ENCODE assay signal across 14 cellular contexts in the genomic region with DNA sequence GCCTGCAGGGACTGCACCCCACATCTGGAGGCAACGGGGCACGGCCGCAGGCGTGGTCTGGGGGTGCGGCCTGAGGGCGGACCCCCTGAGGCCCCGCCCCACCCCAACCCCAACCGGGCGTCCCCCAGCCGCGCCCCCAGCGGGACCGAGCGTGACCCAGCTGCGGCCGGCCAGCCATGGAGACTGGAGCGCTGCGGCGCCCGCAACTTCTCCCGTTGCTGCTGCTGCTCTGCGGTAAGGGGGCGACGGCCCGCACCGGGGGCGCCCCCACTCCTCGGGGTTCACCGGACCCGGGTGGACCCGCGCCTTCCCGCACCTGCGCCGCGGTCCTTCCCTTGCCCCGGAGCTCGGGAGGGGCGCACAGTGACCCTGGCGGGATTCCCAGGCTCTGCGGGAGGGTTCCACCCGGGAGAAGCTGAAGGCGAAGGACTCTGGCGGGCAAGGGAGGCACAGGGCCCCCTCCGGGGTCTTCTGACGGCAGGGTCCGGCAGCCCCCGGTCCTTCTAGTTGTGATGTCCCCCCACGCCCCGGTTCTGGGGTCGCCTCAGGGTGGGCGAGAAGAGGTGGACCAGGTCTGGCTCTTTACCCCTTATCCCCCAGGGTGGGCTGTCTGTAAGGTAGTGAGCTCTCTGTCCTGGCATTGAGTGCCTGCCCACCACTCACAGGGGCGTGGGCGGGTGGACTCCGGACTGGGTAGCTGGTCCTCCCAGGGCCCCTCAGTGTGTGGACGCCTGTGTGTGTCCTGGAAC. TPM values are rescaled to one million over a fixed set of nuclear protein-coding genes. Genes with fewer than 3 reads are reported as not detected.
DNase-seq lines count a peak whose midpoint lies in the region; ATAC-seq and TF ChIP-seq lines count a peak whose summit lies in the region.
"Had no signal": no experiment of that assay in that cellular context is flagged by ENCODE, and none has a peak within 500 bp of the region (broad histone marks: within the 10 kb centered on the region; RNA-seq: fewer than 3 reads in every experiment).

A gene with protein sequence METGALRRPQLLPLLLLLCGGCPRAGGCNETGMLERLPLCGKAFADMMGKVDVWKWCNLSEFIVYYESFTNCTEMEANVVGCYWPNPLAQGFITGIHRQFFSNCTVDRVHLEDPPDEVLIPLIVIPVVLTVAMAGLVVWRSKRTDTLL (plus strand): TSS at position 139 of the 749 bp plus-strand sequence. CDS start 38 bp downstream, at position 177.

- no peaks in the 10 kb centered on the region for H3K36me3 ChIP-seq in GM23338 (ENCODE audit: insufficient read depth)
- H3K36me3 ChIP-seq in skeletal muscle tissue (ENCODE audit: control insufficient read depth in 3 of 3, insufficient read depth in 3 of 3, low read length in 3 of 3), result no peaks in the 10 kb centered on the region
- H3K36me3 ChIP-seq: brain microvascular endothelial cell had no signal

- no peak within 1 kb of the TSS for H3K27ac ChIP-seq in GM23338 (ENCODE audit: low read depth)
- peak within 1 kb of the TSS in 1 of 2 donors; percentile 62 for H3K27ac ChIP-seq in coronary artery
- peak within 1 kb of the TSS; percentile 60 for H3K27ac ChIP-seq in skeletal muscle tissue (ENCODE audit: low read depth, low read length)
- H3K27ac ChIP-seq: brain microvascular endothelial cell had no signal

- H3K27me3 Mint-ChIP-seq in GM23338 (ENCODE audit: insufficient read depth, low read depth, poor library complexity), result peaks cover 32% of the 10 kb centered on the region

- H3K9me3 Mint-ChIP-seq in GM23338, result 0 out of 3 replicates have a peak, but pooled peaks cover 2% of the 10 kb centered on the region

- H3K9me2 ChIP-seq in GM23338 (ENCODE audit: insufficient read depth), result 0 out of 2 replicates have a peak, but pooled peaks cover 3% of the 10 kb centered on the region

- peak within 1 kb of the TSS; percentile 43 to 65 (median 45) for H3K9ac ChIP-seq in skeletal muscle tissue (ENCODE audit: low read depth in 1 of 3, low read length in 3 of 3)

- peak within 1 kb of the TSS; percentile 96 for H2AFZ ChIP-seq in GM23338

- H3K27me3 ChIP-seq in GM23338 (ENCODE audit: insufficient read depth), result peaks cover 14% of the 10 kb centered on the region
- peaks cover 13 to 18% (median 18%) of the 10 kb centered on the region in 3 donors for H3K27me3 ChIP-seq in skeletal muscle tissue (ENCODE audit: control insufficient read depth in 3 of 3, insufficient read depth in 3 of 3, low read length in 3 of 3)

- H3K4me1 ChIP-seq in GM23338 (ENCODE audit: insufficient read depth) (peaks cover 3% of the 10 kb centered on the region; the same call in 1 of the 2 replicates), skeletal muscle tissue (ENCODE audit: control insufficient read depth in 3 of 3, insufficient read depth in 3 of 3, low read length in 3 of 3) (peaks cover 0 to 3% (median 0%) of the 10 kb centered on the region in 3 donors)

- TF ChIP-seq CTCF in GM23338 (conservative IDR thresholded peaks at IDR 0.05; ENCODE audit: low read depth in 2 of 2), result no peak
- no peak for TF ChIP-seq CTCF in coronary artery (IDR thresholded peaks at IDR 0.05)

- H3K4me2 ChIP-seq in GM23338, result peak within 1 kb of the TSS; percentile 84

- peak; percentile 79 for ATAC-seq in GM23338
- ATAC-seq: activated CD8-positive, alpha-beta T cell treated with anti-CD3 and anti-CD28 coated beads, Interleukin-2, amount 10 ng/mL, durations not matched to agents 7 days and 5 days had no signal

- H3F3A ChIP-seq in GM23338 (replicated peaks; ENCODE audit: low read depth), result no peaks in the 10 kb centered on the region

- H3K9me3 ChIP-seq in skeletal muscle tissue (ENCODE audit: control insufficient read depth in 3 of 3, low read length in 3 of 3), result no peaks in the 10 kb centered on the region

- peaks cover 11% of the 10 kb centered on the region for H3K4me1 Mint-ChIP-seq in GM23338

- DNase-seq in GM23338 (ENCODE audit: low spot score) (peak; percentile 72), coronary artery (ENCODE audit: low spot score) (peak; percentile 59), iPS-NIHi7 (ENCODE audit: extremely low spot score) (peak; percentile 40), NCI-H1105 treated with DMSO at 0.1 percent for 48 hours (lab: John Stamatoyannopoulos, UW) (no peak), pons (ENCODE audit: low spot score) (no peak)
- DNase-seq in central memory CD4-positive, alpha-beta T cell, result no peak
- DNase-seq in activated CD8-positive, alpha-beta memory T cell treated with anti-CD3 and anti-CD28 coated beads, Interleukin-2, amount 50 U/mL, for 4 hours, result no peak
- DNase-seq: activated CD8-positive, alpha-beta T cell treated with anti-CD3 and anti-CD28 coated beads, Interleukin-2, amount 10 ng/mL, durations not matched to agents 7 days and 5 days; brain microvascular endothelial cell; DMS53; foreskin melanocyte; NCI-H2081 treated with DMSO at 0.1 percent for 48 hours; SW 1271 had no signal

- H4K20me1 ChIP-seq in GM23338 (replicated peaks; ENCODE audit: insufficient read depth), result no peaks in the 10 kb centered on the region

- H3K4me3 ChIP-seq in GM23338 (peak within 1 kb of the TSS; percentile 72), coronary artery (peak within 1 kb of the TSS; percentile 66), skeletal muscle tissue (ENCODE audit: low read length in 3 of 3) (peak within 1 kb of the TSS; percentile 27 to 52 (median 41))

- no peaks in the 10 kb centered on the region for H3K36me3 Mint-ChIP-seq in GM23338 (ENCODE audit: low read depth)

- peak within 1 kb of the TSS; percentile 80 for H3K4me3 Mint-ChIP-seq in GM23338
- H3K4me3 Mint-ChIP-seq: activated CD8-positive, alpha-beta T cell treated with anti-CD3 and anti-CD28 coated beads, Interleukin-2, amount 10 ng/mL, durations not matched to agents 7 days and 5 days had no signal

- H3K79me2 ChIP-seq in GM23338 (replicated peaks; ENCODE audit: insufficient read depth), result no peaks in the 10 kb centered on the region

- H3K27ac Mint-ChIP-seq in GM23338, result no peak within 1 kb of the TSS
- H3K27ac Mint-ChIP-seq: activated CD8-positive, alpha-beta T cell treated with anti-CD3 and anti-CD28 coated beads, Interleukin-2, amount 10 ng/mL, durations not matched to agents 7 days and 5 days had no signal

TF ChIP-seq in GM23338, 12 proteins besides CTCF, POLR2A, EP300 and RAD21:
- TF ChIP-seq EZH2phosphoT487 (IDR thresholded peaks at IDR 0.05; ENCODE audit: unreplicated experiment), result no peak
- TF ChIP-seq, protein P1, sequence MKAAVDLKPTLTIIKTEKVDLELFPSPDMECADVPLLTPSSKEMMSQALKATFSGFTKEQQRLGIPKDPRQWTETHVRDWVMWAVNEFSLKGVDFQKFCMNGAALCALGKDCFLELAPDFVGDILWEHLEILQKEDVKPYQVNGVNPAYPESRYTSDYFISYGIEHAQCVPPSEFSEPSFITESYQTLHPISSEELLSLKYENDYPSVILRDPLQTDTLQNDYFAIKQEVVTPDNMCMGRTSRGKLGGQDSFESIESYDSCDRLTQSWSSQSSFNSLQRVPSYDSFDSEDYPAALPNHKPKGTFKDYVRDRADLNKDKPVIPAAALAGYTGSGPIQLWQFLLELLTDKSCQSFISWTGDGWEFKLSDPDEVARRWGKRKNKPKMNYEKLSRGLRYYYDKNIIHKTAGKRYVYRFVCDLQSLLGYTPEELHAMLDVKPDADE (IDR thresholded peaks at IDR 0.05), result no peak
- 0 out of 2 replicates have a peak, but pooled peaks have one; percentile 28 for TF ChIP-seq POLR2AphosphoS5 (IDR thresholded peaks at IDR 0.05; ENCODE audit: low read depth)

RNA-seq across cellular contexts. Expression of the gene that starts here (rescaled TPM):
- 0.35 and 4.6 TPM in 2 replicates for total RNA-seq in GM23338 (2014; rRNA removed; shearing (Covaris generic))
- polyA plus RNA-seq in GM23338 (2016; fragmentation: Nextera tagmentation; extraction: Ambion mirVana), result 1.1 and 2.6 TPM in 2 replicates
- 5.7 TPM for total RNA-seq in skeletal muscle tissue
- total RNA-seq: activated CD8-positive, alpha-beta T cell treated with anti-CD3 and anti-CD28 coated beads, Interleukin-2, amount 10 ng/mL, durations not matched to agents 7 days and 5 days had no signal

Comparison
In these comparisons a context has a peak if more than half of its experiments do, and no peak if none do; other contexts are left out.
1. DNase-seq: peak in GM23338 (single experiment), coronary artery (single experiment) and iPS-NIHi7 (single experiment); none in central memory CD4-positive, alpha-beta T cell (single experiment), NCI-H1105 treated with DMSO at 0.1 percent for 48 hours (single experiment), pons (single experiment) and activated CD8-positive, alpha-beta memory T cell treated with anti-CD3 and anti-CD28 coated beads, Interleukin-2, amount 50 U/mL, for 4 hours (single experiment).
2. Peak in every context shown above with its lines, with median percentiles within 50 percentile points of each other: H3K4me3 ChIP-seq.